ENCODE assay signal across 1 cellular context in the genomic region with DNA sequence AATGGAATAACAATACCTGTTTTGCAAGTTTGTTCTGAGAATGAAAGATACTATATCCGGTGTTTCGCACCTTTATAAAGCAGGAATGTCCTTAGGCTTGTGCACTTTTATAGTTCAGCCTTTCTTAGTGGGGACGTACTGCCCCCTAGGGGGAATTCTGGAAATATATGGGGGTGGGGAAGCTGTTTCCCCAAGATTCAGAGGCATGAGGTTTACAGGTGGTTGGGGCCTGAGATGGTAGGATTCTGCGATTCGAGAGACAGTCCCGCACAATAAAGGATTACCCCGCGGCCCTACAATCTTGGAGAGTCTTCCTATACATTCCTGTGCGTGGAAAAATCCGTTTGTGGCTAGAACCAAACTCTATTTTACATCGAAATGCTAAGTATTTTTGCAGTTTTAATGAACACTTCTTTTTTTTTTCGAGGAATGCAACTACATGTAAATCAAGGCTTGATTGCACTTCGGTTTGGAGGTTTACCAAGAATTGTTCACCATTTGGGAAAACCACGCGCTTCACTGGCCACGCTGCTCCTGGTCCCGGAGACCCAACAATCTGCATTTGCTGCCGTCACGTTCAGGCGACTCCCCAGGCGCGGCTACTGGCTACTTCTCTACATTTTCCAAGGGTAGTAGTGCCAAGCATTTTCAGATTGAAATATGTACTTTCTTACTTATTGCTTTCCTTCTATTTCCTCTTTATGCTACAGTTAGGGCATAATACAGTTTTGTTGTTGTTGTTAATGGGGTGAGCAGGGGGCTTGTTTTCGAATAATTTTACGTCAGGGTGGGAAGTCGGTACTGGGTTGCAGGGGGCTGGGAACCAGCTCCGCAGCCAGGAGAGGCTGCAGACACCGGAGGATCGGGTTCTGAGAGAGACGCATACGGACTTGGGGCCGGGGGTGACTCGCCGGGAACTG.
TF ChIP-seq lines count a peak whose summit lies in the region.

No MANE protein-coding gene starts in this region.

TF ChIP-seq in HEK293, 187 proteins besides CTCF, POLR2A, EP300 and RAD21 (continued from another document):
- TF ChIP-seq, protein P1, sequence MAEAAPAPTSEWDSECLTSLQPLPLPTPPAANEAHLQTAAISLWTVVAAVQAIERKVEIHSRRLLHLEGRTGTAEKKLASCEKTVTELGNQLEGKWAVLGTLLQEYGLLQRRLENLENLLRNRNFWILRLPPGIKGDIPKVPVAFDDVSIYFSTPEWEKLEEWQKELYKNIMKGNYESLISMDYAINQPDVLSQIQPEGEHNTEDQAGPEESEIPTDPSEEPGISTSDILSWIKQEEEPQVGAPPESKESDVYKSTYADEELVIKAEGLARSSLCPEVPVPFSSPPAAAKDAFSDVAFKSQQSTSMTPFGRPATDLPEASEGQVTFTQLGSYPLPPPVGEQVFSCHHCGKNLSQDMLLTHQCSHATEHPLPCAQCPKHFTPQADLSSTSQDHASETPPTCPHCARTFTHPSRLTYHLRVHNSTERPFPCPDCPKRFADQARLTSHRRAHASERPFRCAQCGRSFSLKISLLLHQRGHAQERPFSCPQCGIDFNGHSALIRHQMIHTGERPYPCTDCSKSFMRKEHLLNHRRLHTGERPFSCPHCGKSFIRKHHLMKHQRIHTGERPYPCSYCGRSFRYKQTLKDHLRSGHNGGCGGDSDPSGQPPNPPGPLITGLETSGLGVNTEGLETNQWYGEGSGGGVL (tag by site-specific recombination; IDR thresholded peaks at IDR 0.05): no peak
- TF ChIP-seq ZBTB20 (tag by site-specific recombination; IDR thresholded peaks at IDR 0.05): peak; percentile 55
- TF ChIP-seq SCRT1 (tag by site-specific recombination; IDR thresholded peaks at IDR 0.05; ENCODE audit: borderline replicate concordance): peak; percentile 76; the same call in 1 of the 2 replicates
- no peak for TF ChIP-seq ZFHX2 (tag by site-specific recombination; conservative IDR thresholded peaks at IDR 0.05)
- TF ChIP-seq, protein P2, sequence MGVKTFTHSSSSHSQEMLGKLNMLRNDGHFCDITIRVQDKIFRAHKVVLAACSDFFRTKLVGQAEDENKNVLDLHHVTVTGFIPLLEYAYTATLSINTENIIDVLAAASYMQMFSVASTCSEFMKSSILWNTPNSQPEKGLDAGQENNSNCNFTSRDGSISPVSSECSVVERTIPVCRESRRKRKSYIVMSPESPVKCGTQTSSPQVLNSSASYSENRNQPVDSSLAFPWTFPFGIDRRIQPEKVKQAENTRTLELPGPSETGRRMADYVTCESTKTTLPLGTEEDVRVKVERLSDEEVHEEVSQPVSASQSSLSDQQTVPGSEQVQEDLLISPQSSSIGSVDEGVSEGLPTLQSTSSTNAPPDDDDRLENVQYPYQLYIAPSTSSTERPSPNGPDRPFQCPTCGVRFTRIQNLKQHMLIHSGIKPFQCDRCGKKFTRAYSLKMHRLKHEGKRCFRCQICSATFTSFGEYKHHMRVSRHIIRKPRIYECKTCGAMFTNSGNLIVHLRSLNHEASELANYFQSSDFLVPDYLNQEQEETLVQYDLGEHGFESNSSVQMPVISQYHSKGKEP (tag by site-specific recombination; IDR thresholded peaks at IDR 0.05): peak; percentile 8; the same call in 1 of the 2 replicates
- TF ChIP-seq ZBTB8A (tag by site-specific recombination; IDR thresholded peaks at IDR 0.05): no peak
- no peak for TF ChIP-seq SP2 (tag by site-specific recombination; IDR thresholded peaks at IDR 0.05)
- TF ChIP-seq ZNF473 (tag by site-specific recombination; IDR thresholded peaks at IDR 0.05): no peak
- TF ChIP-seq, protein P3, sequence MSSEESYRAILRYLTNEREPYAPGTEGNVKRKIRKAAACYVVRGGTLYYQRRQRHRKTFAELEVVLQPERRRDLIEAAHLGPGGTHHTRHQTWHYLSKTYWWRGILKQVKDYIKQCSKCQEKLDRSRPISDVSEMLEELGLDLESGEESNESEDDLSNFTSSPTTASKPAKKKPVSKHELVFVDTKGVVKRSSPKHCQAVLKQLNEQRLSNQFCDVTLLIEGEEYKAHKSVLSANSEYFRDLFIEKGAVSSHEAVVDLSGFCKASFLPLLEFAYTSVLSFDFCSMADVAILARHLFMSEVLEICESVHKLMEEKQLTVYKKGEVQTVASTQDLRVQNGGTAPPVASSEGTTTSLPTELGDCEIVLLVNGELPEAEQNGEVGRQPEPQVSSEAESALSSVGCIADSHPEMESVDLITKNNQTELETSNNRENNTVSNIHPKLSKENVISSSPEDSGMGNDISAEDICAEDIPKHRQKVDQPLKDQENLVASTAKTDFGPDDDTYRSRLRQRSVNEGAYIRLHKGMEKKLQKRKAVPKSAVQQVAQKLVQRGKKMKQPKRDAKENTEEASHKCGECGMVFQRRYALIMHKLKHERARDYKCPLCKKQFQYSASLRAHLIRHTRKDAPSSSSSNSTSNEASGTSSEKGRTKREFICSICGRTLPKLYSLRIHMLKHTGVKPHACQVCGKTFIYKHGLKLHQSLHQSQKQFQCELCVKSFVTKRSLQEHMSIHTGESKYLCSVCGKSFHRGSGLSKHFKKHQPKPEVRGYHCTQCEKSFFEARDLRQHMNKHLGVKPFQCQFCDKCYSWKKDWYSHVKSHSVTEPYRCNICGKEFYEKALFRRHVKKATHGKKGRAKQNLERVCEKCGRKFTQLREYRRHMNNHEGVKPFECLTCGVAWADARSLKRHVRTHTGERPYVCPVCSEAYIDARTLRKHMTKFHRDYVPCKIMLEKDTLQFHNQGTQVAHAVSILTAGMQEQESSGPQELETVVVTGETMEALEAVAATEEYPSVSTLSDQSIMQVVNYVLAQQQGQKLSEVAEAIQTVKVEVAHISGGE (tag by site-specific recombination; conservative IDR thresholded peaks at IDR 0.05; ENCODE audit: low read depth): no peak
- peak; percentile 82 for TF ChIP-seq ZNF654 (tag by site-specific recombination; IDR thresholded peaks at IDR 0.05; ENCODE audit: low read depth)
